9 cellular contexts compared by ENCODE assay signal in genomic region chr1:161021168-161021958, GRCh38. TPM values are rescaled to one million over a fixed set of nuclear protein-coding genes. Genes with fewer than 3 reads are reported as not detected.
DNase-seq lines count a peak whose midpoint lies in the region; ATAC-seq, FAIRE-seq and TF ChIP-seq lines count a peak whose summit lies in the region.
"Had no signal": no experiment of that assay in that cellular context is flagged by ENCODE, and none has a peak within 500 bp of the region (broad histone marks: within the 10 kb centered on the region; RNA-seq: fewer than 3 reads in every experiment).

No MANE protein-coding gene starts in this region.

- H3K9ac ChIP-seq in endothelial cell of umbilical vein (replicated peaks; ENCODE audit: extremely low read depth, insufficient read depth, low read length), result peak overlapping the region; percentile 88

- intact Hi-C loops in CD4-positive, alpha-beta memory T cell (cut with micrococcal nuclease), result loop anchor here (1.0 kb wide), 1 partner anchor 17 kb away; the partner anchor contains the start of gene TSTD1
- intact Hi-C loops in endothelial cell of umbilical vein (cut with micrococcal nuclease), result loop anchor here (1.0 to 10.0 kb wide), 3 partner anchors 8 to 363 kb away; no protein-coding TSS in a partner anchor

- peaks cover 22% of the 10 kb centered on the region for H3K79me2 ChIP-seq in endothelial cell of umbilical vein (ENCODE audit: control insufficient read depth, insufficient read depth, low read length)

- no peaks in the 10 kb centered on the region for H3K27me3 ChIP-seq in CD4-positive, alpha-beta memory T cell (ENCODE audit: insufficient read depth, low read length)
- H3K27me3 ChIP-seq in endothelial cell of umbilical vein (ENCODE audit: control insufficient read depth in 2 of 2, insufficient read depth in 2 of 2, low read length in 2 of 2) (no peaks in the 10 kb centered on the region), mononuclear cell (ENCODE audit: insufficient read depth, low read length) (no peaks in the 10 kb centered on the region)

- H3K36me3 Mint-ChIP-seq in CD4-positive, alpha-beta memory T cell, result no peaks in the 10 kb centered on the region
- peaks cover 6% of the 10 kb centered on the region for H3K36me3 Mint-ChIP-seq in activated CD8-positive, alpha-beta memory T cell treated with anti-CD3 and anti-CD28 coated beads, Interleukin-2, amount 10 ng/mL, durations not matched to agents 7 days and 5 days

- peak overlapping the region; percentile 72 for H3K27ac ChIP-seq in CD4-positive, alpha-beta memory T cell (ENCODE audit: low read depth, low read length)
- H3K27ac ChIP-seq in endothelial cell of umbilical vein (ENCODE audit: insufficient read depth, low read depth, low read length), result no peak overlapping the region

- peak overlapping the region; percentile 93 for H2AFZ ChIP-seq in endothelial cell of umbilical vein (ENCODE audit: low read depth, low read length)

- CTCF ChIA-PET in CD4-positive, alpha-beta memory T cell (lab: Charles Lee; ENCODE audit: partially characterized antibody), result interaction anchor here (0.8 to 5.0 kb wide), 13 partner anchors 10 to 168 kb away, joined by 3 to 42 read pairs (median 5); partner anchors contain the start of genes KLHDC9, TSTD1 and USF1
- CTCF ChIA-PET in activated CD8-positive, alpha-beta memory T cell treated with anti-CD3 and anti-CD28 coated beads, Interleukin-2, amount 10 ng/mL, durations not matched to agents 7 days and 5 days (lab: Charles Lee), result interaction anchor here (0.7 to 2.3 kb wide), 13 partner anchors 11 to 75 kb away, joined by 3 to 17 read pairs (median 4); partner anchors contain the start of genes ARHGAP30 and TSTD1
- CTCF ChIA-PET in endothelial cell of umbilical vein (lab: Charles Lee), result interaction anchor here (0.6 to 5.6 kb wide), 12 partner anchors 8 to 132 kb away, joined by 3 to 100 read pairs (median 4); partner anchors contain the start of genes KLHDC9 and UFC1

- no TSS peak for BruUV-seq in endothelial cell of umbilical vein (replicated peaks; lab: Mats Ljungman, UMichigan)

- peak; percentile 88 to 98 (median 91) for DNase-seq in CD4-positive, alpha-beta memory T cell
- peak; percentile 85 for DNase-seq in NK-92 treated with Interleukin-12 subunit alpha and Interleukin-12 subunit beta, amount 100 ng/mL, for 24 hours (lab: John Stamatoyannopoulos, UW)
- peak; percentile 90 for DNase-seq in activated CD8-positive, alpha-beta memory T cell treated with anti-CD3 and anti-CD28 coated beads, Interleukin-2, amount 10 ng/mL, durations not matched to agents 7 days and 5 days
- peak; percentile 84 for DNase-seq in endothelial cell of umbilical vein (ENCODE audit: low read depth, low spot score)
- peak; percentile 76 to 78 for DNase-seq in stimulated activated CD8-positive, alpha-beta memory T cell treated with anti-CD3 and anti-CD28 coated beads, Interleukin-4, amount 100 ng/mL, for 1 hour (ENCODE audit: low read depth in 2 of 2, low spot score in 1 of 2)

- dilution Hi-C loops in endothelial cell of umbilical vein (cut with MboI; ENCODE audit: extremely low pct_ligation_motif_present, low sequenced_read_pairs), result no loop called here

- H3K27me3 Mint-ChIP-seq in CD4-positive, alpha-beta memory T cell, result no peaks in the 10 kb centered on the region
- no peaks in the 10 kb centered on the region for H3K27me3 Mint-ChIP-seq in activated CD8-positive, alpha-beta memory T cell treated with anti-CD3 and anti-CD28 coated beads, Interleukin-2, amount 10 ng/mL, durations not matched to agents 7 days and 5 days

- no peaks in the 10 kb centered on the region for H3K9me1 ChIP-seq in endothelial cell of umbilical vein (replicated peaks; ENCODE audit: control insufficient read depth, extremely low read depth, insufficient read depth, low read length)

- peak; percentile 57 for FAIRE-seq in endothelial cell of umbilical vein (lab: Jason Lieb, UNC)
- FAIRE-seq: TTC549 had no signal

- H3K4me1 Mint-ChIP-seq in CD4-positive, alpha-beta memory T cell, result peaks cover 24 to 58% (median 35%) of the 10 kb centered on the region in 4 donors
- H3K4me1 Mint-ChIP-seq in activated CD8-positive, alpha-beta memory T cell treated with anti-CD3 and anti-CD28 coated beads, Interleukin-2, amount 10 ng/mL, durations not matched to agents 7 days and 5 days, result peaks cover 32% of the 10 kb centered on the region

- TF ChIP-seq POLR2A in endothelial cell of umbilical vein (IDR thresholded peaks at IDR 0.05; ENCODE audit: low read depth, low read length), result no peak

- peak overlapping the region; percentile 69 for H3K4me2 ChIP-seq in endothelial cell of umbilical vein (ENCODE audit: insufficient read depth, low read length)

- H3K4me3 Mint-ChIP-seq in CD4-positive, alpha-beta memory T cell, result peak overlapping the region; percentile 89 to 97 (median 94)
- H3K4me3 Mint-ChIP-seq in activated CD8-positive, alpha-beta memory T cell treated with anti-CD3 and anti-CD28 coated beads, Interleukin-2, amount 10 ng/mL, durations not matched to agents 7 days and 5 days, result peak overlapping the region; percentile 82

- peaks cover 0 to 2% (median 0%) of the 10 kb centered on the region in 8 donors for H3K9me3 Mint-ChIP-seq in CD4-positive, alpha-beta memory T cell
- H3K9me3 Mint-ChIP-seq in activated CD8-positive, alpha-beta memory T cell treated with anti-CD3 and anti-CD28 coated beads, Interleukin-2, amount 10 ng/mL, durations not matched to agents 7 days and 5 days (ENCODE audit: low read depth), result no peaks in the 10 kb centered on the region

- H3K4me1 ChIP-seq in CD4-positive, alpha-beta memory T cell (ENCODE audit: insufficient read depth, low read length), result peaks cover 36% of the 10 kb centered on the region
- peaks cover 39% of the 10 kb centered on the region for H3K4me1 ChIP-seq in endothelial cell of umbilical vein (ENCODE audit: control insufficient read depth, extremely low read depth, insufficient read depth, low read length)
- H3K4me1 ChIP-seq in mononuclear cell (ENCODE audit: insufficient read depth, low read length), result peaks cover 48% of the 10 kb centered on the region

- peak overlapping the region; percentile 40 to 72 for H3K4me3 ChIP-seq in CD4-positive, alpha-beta memory T cell (ENCODE audit: low read length in 2 of 2)
- H3K4me3 ChIP-seq in endothelial cell of umbilical vein (replicated peaks in 1 of 3; ENCODE audit: insufficient read depth in 1 of 3, low read depth in 1 of 3, low read length in 3 of 3) (peak overlapping the region; percentile 70 to 87 (median 77)), mononuclear cell (ENCODE audit: low read length) (peak overlapping the region; percentile 67)

- H3K36me3 ChIP-seq in CD4-positive, alpha-beta memory T cell (ENCODE audit: insufficient read depth, low read length), result no peaks in the 10 kb centered on the region
- H3K36me3 ChIP-seq in endothelial cell of umbilical vein (ENCODE audit: control insufficient read depth in 2 of 2, extremely low read depth in 1 of 2, insufficient read depth in 2 of 2, low read length in 2 of 2), result no peaks in the 10 kb centered on the region

- peak overlapping the region; percentile 86 to 99 (median 96) for H3K27ac Mint-ChIP-seq in CD4-positive, alpha-beta memory T cell
- peak overlapping the region; percentile 86 for H3K27ac Mint-ChIP-seq in activated CD8-positive, alpha-beta memory T cell treated with anti-CD3 and anti-CD28 coated beads, Interleukin-2, amount 10 ng/mL, durations not matched to agents 7 days and 5 days

- peak; percentile 90 for ATAC-seq in GM19455 (IDR thresholded peaks at IDR 0.05; ENCODE audit: unreplicated experiment)
- ATAC-seq in HG03571 (IDR thresholded peaks at IDR 0.05; ENCODE audit: unreplicated experiment), result peak; percentile 73
- peak; percentile 96 for ATAC-seq in activated CD8-positive, alpha-beta memory T cell treated with anti-CD3 and anti-CD28 coated beads, Interleukin-2, amount 10 ng/mL, durations not matched to agents 7 days and 5 days

- H4K20me1 ChIP-seq in endothelial cell of umbilical vein (replicated peaks; ENCODE audit: control insufficient read depth, extremely low read depth, insufficient read depth, low read length), result no peaks in the 10 kb centered on the region

- POLR2A ChIA-PET in CD4-positive, alpha-beta memory T cell (lab: Charles Lee; ENCODE audit: partially characterized antibody), result interaction anchor here (0.6 to 2.8 kb wide), 23 partner anchors 10 to 395 kb away, joined by 3 to 62 read pairs (median 4); partner anchors contain the start of genes ARHGAP30, B4GALT3, DEDD and KLHDC9
- POLR2A ChIA-PET in endothelial cell of umbilical vein (lab: Charles Lee), result interaction anchor here (0.6 to 2.5 kb wide), 4 partner anchors 24 to 137 kb away, joined by 4 to 19 read pairs (median 6); partner anchors contain the start of gene USF1

- TF ChIP-seq CTCF in endothelial cell of umbilical vein (IDR thresholded peaks at IDR 0.05; ENCODE audit: extremely low read depth in 1 of 2, insufficient read depth in 1 of 2, low read depth in 1 of 2, low read length in 2 of 2), result no peak

- no peaks in the 10 kb centered on the region for H3K9me3 ChIP-seq in CD4-positive, alpha-beta memory T cell (ENCODE audit: control insufficient read depth in 1 of 2, low read length in 2 of 2)
- H3K9me3 ChIP-seq in endothelial cell of umbilical vein (replicated peaks; ENCODE audit: control insufficient read depth, insufficient read depth, low read length) (no peaks in the 10 kb centered on the region), mononuclear cell (ENCODE audit: low read depth, low read length) (no peaks in the 10 kb centered on the region)

RNA-seq across cellular contexts. Expression of gene F11R, which starts 0.4 kb away (rescaled TPM):
- total RNA-seq in CD4-positive, alpha-beta memory T cell, result 10 to 100 TPM; 19.3 to 27.1 TPM
- 10 to 100 TPM; 15.9 to 33.2 TPM for polyA plus RNA-seq in CD4-positive, alpha-beta memory T cell
- 10 to 100 TPM; 13.5 to 14.0 TPM for total RNA-seq in activated CD8-positive, alpha-beta memory T cell treated with anti-CD3 and anti-CD28 coated beads, Interleukin-2, amount 10 ng/mL, durations not matched to agents 7 days and 5 days
- total RNA-seq in endothelial cell of umbilical vein (86.3 and 97.0 TPM in 2 replicates), mononuclear cell (37.7 TPM)
- polyA plus RNA-seq in endothelial cell of umbilical vein, result 124 and 137 TPM in 2 replicates
- polyA plus RNA-seq in endothelial cell of umbilical vein (2011; cell fraction: cytosol; rRNA removed), result 91.7 and 92.4 TPM in 2 replicates
- polyA plus RNA-seq in endothelial cell of umbilical vein (2011; cell fraction: nucleus; rRNA removed), result 79.3 and 83.6 TPM in 2 replicates
- 57.1 and 63.3 TPM in 2 replicates for polyA plus RNA-seq in endothelial cell of umbilical vein (2012)
- polyA minus RNA-seq in endothelial cell of umbilical vein, result 297 and 401 TPM in 2 replicates
- 12.7 TPM for polyA minus RNA-seq in endothelial cell of umbilical vein (2011; cell fraction: cytosol; rRNA and poly(A)+ RNA removed)
- polyA minus RNA-seq in endothelial cell of umbilical vein (2011; cell fraction: nucleus; rRNA and poly(A)+ RNA removed), result 45.2 and 62.6 TPM in 2 replicates

RNA-seq across cellular contexts. Expression of gene TSTD1, which starts 17.4 kb away (rescaled TPM):
- total RNA-seq in CD4-positive, alpha-beta memory T cell, result 10 to 100 TPM; 92.0 to 93.1 TPM
- 100 to 1,000 TPM; 264 to 411 TPM for polyA plus RNA-seq in CD4-positive, alpha-beta memory T cell
- 10 to 100 TPM; 62.8 TPM for total RNA-seq in activated CD8-positive, alpha-beta memory T cell treated with anti-CD3 and anti-CD28 coated beads, Interleukin-2, amount 10 ng/mL, durations not matched to agents 7 days and 5 days
- total RNA-seq in endothelial cell of umbilical vein (8.9 and 12.5 TPM in 2 replicates), mononuclear cell (37.0 TPM)
- polyA plus RNA-seq in endothelial cell of umbilical vein, result 39.1 and 51.6 TPM in 2 replicates
- polyA plus RNA-seq in endothelial cell of umbilical vein (2011; cell fraction: cytosol; rRNA removed), result 25.6 and 27.3 TPM in 2 replicates
- polyA plus RNA-seq in endothelial cell of umbilical vein (2011; cell fraction: nucleus; rRNA removed), result 12.5 and 14.6 TPM in 2 replicates
- polyA plus RNA-seq in endothelial cell of umbilical vein (2012), result 10.0 and 21.3 TPM in 2 replicates
- 4.3 and 5.2 TPM in 2 replicates for polyA minus RNA-seq in endothelial cell of umbilical vein
- not detected for polyA minus RNA-seq in endothelial cell of umbilical vein (2011; cell fraction: cytosol; rRNA and poly(A)+ RNA removed)
- polyA minus RNA-seq in endothelial cell of umbilical vein (2011; cell fraction: nucleus; rRNA and poly(A)+ RNA removed), result 2.3 and 2.8 TPM in 2 replicates

RNA-seq across cellular contexts. Expression of gene USF1, which starts 24.4 kb away (rescaled TPM):
- total RNA-seq in CD4-positive, alpha-beta memory T cell, result 100 to 1,000 TPM; 101 to 102 TPM
- polyA plus RNA-seq in CD4-positive, alpha-beta memory T cell, result 1 to 10 TPM; 1.4 to 5.9 TPM
- 10 to 100 TPM; 75.4 to 90.1 TPM for total RNA-seq in activated CD8-positive, alpha-beta memory T cell treated with anti-CD3 and anti-CD28 coated beads, Interleukin-2, amount 10 ng/mL, durations not matched to agents 7 days and 5 days
- 56.7 and 57.9 TPM in 2 replicates for total RNA-seq in endothelial cell of umbilical vein
- 53.4 and 66.0 TPM in 2 replicates for polyA plus RNA-seq in endothelial cell of umbilical vein
- 38.8 and 48.4 TPM in 2 replicates for polyA plus RNA-seq in endothelial cell of umbilical vein (2011; cell fraction: cytosol; rRNA removed)
- 257 and 283 TPM in 2 replicates for polyA plus RNA-seq in endothelial cell of umbilical vein (2011; cell fraction: nucleus; rRNA removed)
- 34.7 and 40.5 TPM in 2 replicates for polyA plus RNA-seq in endothelial cell of umbilical vein (2012)
- 123 and 155 TPM in 2 replicates for polyA minus RNA-seq in endothelial cell of umbilical vein
- polyA minus RNA-seq in endothelial cell of umbilical vein (2011; cell fraction: cytosol; rRNA and poly(A)+ RNA removed), result 53.7 TPM
- polyA minus RNA-seq in endothelial cell of umbilical vein (2011; cell fraction: nucleus; rRNA and poly(A)+ RNA removed), result 23.7 and 39.2 TPM in 2 replicates
- 86.8 TPM for total RNA-seq in mononuclear cell

RNA-seq across cellular contexts. Expression of gene ARHGAP30, which starts 48.3 kb away (rescaled TPM):
- 100 to 1,000 TPM; 222 to 226 TPM for total RNA-seq in CD4-positive, alpha-beta memory T cell
- polyA plus RNA-seq in CD4-positive, alpha-beta memory T cell, result 100 to 1,000 TPM in 1 of 2 donors, 10 to 100 TPM in 1; 63.4 to 213 TPM
- 100 to 1,000 TPM; 260 to 273 TPM for total RNA-seq in activated CD8-positive, alpha-beta memory T cell treated with anti-CD3 and anti-CD28 coated beads, Interleukin-2, amount 10 ng/mL, durations not matched to agents 7 days and 5 days
- total RNA-seq in endothelial cell of umbilical vein (not detected in 2 replicates), mononuclear cell (60.3 TPM)
- not detected in 2 replicates for polyA plus RNA-seq in endothelial cell of umbilical vein
- not detected in 2 replicates for polyA plus RNA-seq in endothelial cell of umbilical vein (2011; cell fraction: cytosol; rRNA removed)
- not detected in 2 replicates for polyA plus RNA-seq in endothelial cell of umbilical vein (2011; cell fraction: nucleus; rRNA removed)
- polyA plus RNA-seq in endothelial cell of umbilical vein (2012), result 0.08 and 0.15 TPM in 2 replicates
- 0.08 TPM in 1 of 2 replicates, not detected in the other for polyA minus RNA-seq in endothelial cell of umbilical vein
- not detected for polyA minus RNA-seq in endothelial cell of umbilical vein (2011; cell fraction: cytosol; rRNA and poly(A)+ RNA removed)
- not detected in 2 replicates for polyA minus RNA-seq in endothelial cell of umbilical vein (2011; cell fraction: nucleus; rRNA and poly(A)+ RNA removed)
